In genomic region chr10:68812420-68812819, GRCh38 we compare ENCODE assay signal across 19 cellular contexts. TPM values are rescaled to one million over a fixed set of nuclear protein-coding genes. Genes with fewer than 3 reads are reported as not detected.
"Had no signal": no experiment of that assay in that cellular context is flagged by ENCODE, and none has a peak within 500 bp of the region (broad histone marks: within the 10 kb centered on the region; RNA-seq: fewer than 3 reads in every experiment).

No MANE protein-coding gene starts in this region.

- H3K27ac ChIP-seq: gastrocnemius medialis, lower lobe of right lung, psoas muscle, skin epidermis, spleen, thoracic aorta, tibial nerve, upper lobe of left lung had no signal

- H3K9me3 ChIP-seq: gastrocnemius medialis, lower lobe of right lung, psoas muscle, spleen, thoracic aorta, tibial nerve, upper lobe of left lung had no signal

- H3K36me3 ChIP-seq: gastrocnemius medialis, lower lobe of right lung, spleen, thoracic aorta, tibial nerve, upper lobe of left lung had no signal

- H3K4me3 ChIP-seq: gastrocnemius medialis, lower lobe of right lung, psoas muscle, skin epidermis, spleen, thoracic aorta, tibial nerve, upper lobe of left lung had no signal

- DNase-seq: cerebellar nuclear complex; cortex of kidney; foreskin fibroblast; gastrocnemius medialis; head of caudate nucleus; left ventricle myocardium superior; lower lobe of right lung; posterior cingulate gyrus; psoas muscle; right cardiac atrium; spleen; stimulated activated CD4-positive, alpha-beta T cell treated with anti-CD3 and anti-CD28 coated beads, Interleukin-4, amount 100 ng/mL, for 4 hours; stimulated activated naive CD8-positive, alpha-beta T cell treated with anti-CD3 and anti-CD28 coated beads, Interleukin-15, Interleukin-2, amounts not matched to agents 100 U/mL and 50 U/mL, for 24 hours; upper lobe of left lung had no signal

- H3K27me3 ChIP-seq: gastrocnemius medialis, spleen, tibial nerve, upper lobe of left lung had no signal

- H3K4me1 ChIP-seq: gastrocnemius medialis, lower lobe of right lung, psoas muscle, spleen, upper lobe of left lung had no signal

- ATAC-seq: gastrocnemius medialis; left ventricle myocardium superior; lower lobe of right lung; psoas muscle; right cardiac atrium; stimulated activated memory B cell treated with anti-CD40 and anti-IgM and Interleukin-4, amounts not matched to agents 10 μg/mL and 1 μg/mL and 100 μg/mL, for 72 hours; stimulated activated naive CD8-positive, alpha-beta T cell treated with anti-CD3 and anti-CD28 coated beads, Interleukin-15, Interleukin-2, amounts not matched to agents 100 U/mL and 50 U/mL, for 24 hours had no signal

RNA-seq across cellular contexts. Expression of gene STOX1, which starts 14.9 kb away (rescaled TPM):
- total RNA-seq: glomerular endothelial cell had no signal
